16 cellular contexts compared by ENCODE assay signal in genomic region chr7:84002348-84002747, GRCh38.
A peak's percentile ranks its signal among the peaks of the same experiment; 100 is the strongest.
DNase-seq lines count a peak whose midpoint lies in the region; ATAC-seq, FAIRE-seq and TF ChIP-seq lines count a peak whose summit lies in the region.
"Had no signal": no experiment of that assay in that cellular context is flagged by ENCODE, and none has a peak within 500 bp of the region (broad histone marks: within the 10 kb centered on the region; RNA-seq: fewer than 3 reads in every experiment).

No MANE protein-coding gene starts in this region.

- H3K36me3 Mint-ChIP-seq in chondrocyte (ENCODE audit: low read depth) = no peaks in the 10 kb centered on the region
- H3K36me3 Mint-ChIP-seq: CD4-positive, CD25-positive, alpha-beta regulatory T cell had no signal

- H2BK120ac ChIP-seq in mesendoderm (ENCODE audit: low read depth, low read length) = no peak overlapping the region

- H2AK5ac ChIP-seq in mesendoderm (ENCODE audit: low read length) = no peak overlapping the region

- H4K8ac ChIP-seq in mesendoderm (ENCODE audit: low read depth, low read length) = no peak overlapping the region

- H3K56ac ChIP-seq in mesendoderm (ENCODE audit: low read length) = no peak overlapping the region

- no peak for TF ChIP-seq RAD21 in Ishikawa (IDR thresholded peaks at IDR 0.05; ENCODE audit: low read depth)

- WGBS in mesendoderm (ENCODE audit: extremely low coverage, insufficient coverage, low lambda C conversion rate) = no CpG with 5 or more reads among the region's 3 CpGs

- H3K4me3 Mint-ChIP-seq in chondrocyte (ENCODE audit: unreplicated experiment) = no peak overlapping the region
- H3K4me3 Mint-ChIP-seq: CD4-positive, CD25-positive, alpha-beta regulatory T cell had no signal

- H3K4me1 Mint-ChIP-seq in chondrocyte (ENCODE audit: low read depth) = peaks cover 16% of the 10 kb centered on the region
- H3K4me1 Mint-ChIP-seq: CD4-positive, CD25-positive, alpha-beta regulatory T cell had no signal

- peak; percentile 14 for DNase-seq in EL
- no peak for DNase-seq in chondrocyte (ENCODE audit: low spot score)
- DNase-seq in mesendoderm = peak; percentile 27
- DNase-seq in brain microvascular endothelial cell = no peak
- no peak for DNase-seq in nucleus accumbens (lab: John Stamatoyannopoulos, UW)
- no peak for DNase-seq in RCC 7860 (ENCODE audit: low spot score)
- DNase-seq: CD4-positive, CD25-positive, alpha-beta regulatory T cell; DMS153; NCI-H1417 treated with DMSO at 0.1 percent for 48 hours; NCI-H2029 treated with DMSO at 0.1 percent for 48 hours; NCI-H2171 treated with DMSO at 0.1 percent for 48 hours; NCI-H748 treated with DMSO at 0.1 percent for 48 hours had no signal

- ATAC-seq in GM18907 (IDR thresholded peaks at IDR 0.05; ENCODE audit: unreplicated experiment) = no peak
- ATAC-seq: K562, Right ventricle myocardium inferior had no signal

- no peak overlapping the region for H2BK15ac ChIP-seq in mesendoderm (replicated peaks; ENCODE audit: low read depth)

- no peaks in the 10 kb centered on the region for H3K79me2 ChIP-seq in mesendoderm (ENCODE audit: control insufficient read depth, insufficient read depth, low read length)

- H3K27ac Mint-ChIP-seq in chondrocyte (ENCODE audit: unreplicated experiment) = peak overlapping the region; percentile 14
- H3K27ac Mint-ChIP-seq: CD4-positive, CD25-positive, alpha-beta regulatory T cell had no signal

- TF ChIP-seq CTCF in chondrocyte (IDR thresholded peaks at IDR 0.05) = no peak
- no peak for TF ChIP-seq CTCF in brain microvascular endothelial cell (IDR thresholded peaks at IDR 0.05; ENCODE audit: low read depth, low read length, missing control alignments)

- in situ Hi-C loops in brain microvascular endothelial cell (cut with HindIII; ENCODE audit: low pct_ligation_motif_present, low sequenced_read_pairs) = no loop called here

- H3K4ac ChIP-seq in mesendoderm (ENCODE audit: low read depth, low read length) = no peak overlapping the region

- H3K36me3 ChIP-seq in mesendoderm (ENCODE audit: control insufficient read depth, insufficient read depth, low read length) = no peaks in the 10 kb centered on the region
- H3K36me3 ChIP-seq in brain microvascular endothelial cell (replicated peaks) = no peaks in the 10 kb centered on the region

- H3K9me3 Mint-ChIP-seq in chondrocyte (ENCODE audit: low read depth) = no peaks in the 10 kb centered on the region

- H3K27me3 Mint-ChIP-seq in chondrocyte (ENCODE audit: low read depth) = no peaks in the 10 kb centered on the region
- H3K27me3 Mint-ChIP-seq: CD4-positive, CD25-positive, alpha-beta regulatory T cell had no signal

- H4K5ac ChIP-seq in mesendoderm (ENCODE audit: low read length) = no peak overlapping the region

- no peak for TF ChIP-seq EP300 in Ishikawa (IDR thresholded peaks at IDR 0.05; ENCODE audit: borderline replicate concordance)

- H3K27me3 ChIP-seq in mesendoderm (ENCODE audit: insufficient read depth, low read length, poor library complexity) (no peaks in the 10 kb centered on the region), brain microvascular endothelial cell (replicated peaks) (no peaks in the 10 kb centered on the region)

- H3K18ac ChIP-seq in mesendoderm (ENCODE audit: low read length) = no peak overlapping the region

- no peak overlapping the region for H3K9ac ChIP-seq in mesendoderm (ENCODE audit: low read length)

- H2BK5ac ChIP-seq in mesendoderm (ENCODE audit: low read length) = no peak overlapping the region

- FAIRE-seq in RCC 7860 (lab: Jason Lieb, UNC) = no peak

- H3K23ac ChIP-seq in mesendoderm (ENCODE audit: low read length) = no peak overlapping the region

- no peaks in the 10 kb centered on the region for H3K4me1 ChIP-seq in mesendoderm (ENCODE audit: control insufficient read depth, low read depth, low read length)

- H3K79me1 ChIP-seq in mesendoderm (ENCODE audit: low read length) = no peaks in the 10 kb centered on the region

- H3K27ac ChIP-seq in mesendoderm (ENCODE audit: low read depth, low read length) = no peak overlapping the region
- no peak overlapping the region for H3K27ac ChIP-seq in brain microvascular endothelial cell

- no peak overlapping the region for H3K4me3 ChIP-seq in mesendoderm (ENCODE audit: low read length)
- H3K4me3 ChIP-seq in brain microvascular endothelial cell (ENCODE audit: low read depth, low read length) = no peak overlapping the region
- H3K4me3 ChIP-seq: K562 had no signal

- no peak overlapping the region for H3K4me2 ChIP-seq in mesendoderm (ENCODE audit: low read length)

TF ChIP-seq in Ishikawa, 13 proteins besides CTCF, POLR2A, EP300 and RAD21:
- peak; percentile 74 for TF ChIP-seq TEAD4 (IDR thresholded peaks at IDR 0.05)
- TF ChIP-seq USF1 (IDR thresholded peaks at IDR 0.05) = no peak
- no peak for TF ChIP-seq MAX (IDR thresholded peaks at IDR 0.05)

Comparison
In these comparisons a context has a peak if more than half of its experiments do, and no peak if none do; other contexts are left out.
1. DNase-seq: peak in EL (single experiment) and mesendoderm (single experiment); none in chondrocyte (single experiment), brain microvascular endothelial cell (single experiment), nucleus accumbens (0 of 56) and RCC 7860 (single experiment).